26 cellular contexts compared by ENCODE assay signal in the genomic region with DNA sequence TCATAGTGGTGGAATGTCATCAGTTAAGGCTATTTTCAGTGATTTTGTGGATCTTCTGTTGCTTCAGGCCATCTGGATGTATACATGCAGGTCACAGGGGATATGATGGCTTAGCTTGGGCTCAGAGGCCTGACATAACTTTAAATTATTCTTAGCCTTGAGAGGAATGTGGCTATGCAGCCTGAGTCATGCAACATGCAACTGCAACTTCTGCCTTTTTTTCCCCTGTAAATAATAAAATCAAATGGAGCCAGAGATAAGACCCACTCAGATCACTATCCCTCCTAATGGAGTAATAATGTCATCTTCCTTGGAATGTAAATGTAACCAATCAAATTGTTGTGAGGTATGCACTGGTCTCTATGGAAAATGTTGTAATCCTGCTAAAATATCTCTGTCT. TPM values are rescaled to one million over a fixed set of nuclear protein-coding genes. Genes with fewer than 3 reads are reported as not detected.
A peak's percentile ranks its signal among the peaks of the same experiment; 100 is the strongest.
DNase-seq lines count a peak whose midpoint lies in the region; ATAC-seq and TF ChIP-seq lines count a peak whose summit lies in the region.
"Had no signal": no experiment of that assay in that cellular context is flagged by ENCODE, and none has a peak within 500 bp of the region (broad histone marks: within the 10 kb centered on the region; RNA-seq: fewer than 3 reads in every experiment).

No MANE protein-coding gene starts in this region.

- H2BK12ac ChIP-seq in mesenchymal stem cell (ENCODE audit: low read length in 2 of 2): no peak overlapping the region

- H2BK120ac ChIP-seq in mesenchymal stem cell (ENCODE audit: low read depth, low read length): no peak overlapping the region

- no peak overlapping the region for H2BK5ac ChIP-seq in mesenchymal stem cell (ENCODE audit: low read depth, low read length, poor library complexity, severe bottlenecking)

- no peaks in the 10 kb centered on the region for H3K9me3 Mint-ChIP-seq in chondrocyte (ENCODE audit: low read depth)
- H3K9me3 Mint-ChIP-seq: dendritic cell treated with granulocyte-macrophage colony-stimulating factor and Interleukin-4, amounts not matched to agents 40 ng/mL and 50 ng/mL, for 4 days had no signal

- H3K4me2 ChIP-seq in mesenchymal stem cell (ENCODE audit: low read length, poor library complexity, severe bottlenecking): no peak overlapping the region

- H4K91ac ChIP-seq in mesenchymal stem cell (ENCODE audit: low read length): no peak overlapping the region

- H3K27me3 Mint-ChIP-seq in chondrocyte (ENCODE audit: low read depth): no peaks in the 10 kb centered on the region
- H3K27me3 Mint-ChIP-seq: activated CD4-positive, alpha-beta memory T cell treated with anti-CD3 and anti-CD28 coated beads, Interleukin-2, amount 10 ng/mL, durations not matched to agents 7 days and 5 days had no signal

- no peak overlapping the region for H4K8ac ChIP-seq in mesenchymal stem cell (ENCODE audit: low read length)

- H3K27ac Mint-ChIP-seq in chondrocyte (ENCODE audit: unreplicated experiment): peak overlapping the region; percentile 55
- H3K27ac Mint-ChIP-seq: activated CD4-positive, alpha-beta memory T cell treated with anti-CD3 and anti-CD28 coated beads, Interleukin-2, amount 10 ng/mL, durations not matched to agents 7 days and 5 days; activated naive CD4-positive, alpha-beta T cell treated with anti-CD3 and anti-CD28 coated beads, Interleukin-2, amount 50 U/mL, for 72 hours; dendritic cell treated with granulocyte-macrophage colony-stimulating factor and Interleukin-4, amounts not matched to agents 40 ng/mL and 50 ng/mL, for 4 days; WTC11 had no signal

- H3K14ac ChIP-seq in mesenchymal stem cell (ENCODE audit: low read length in 2 of 2): no peak overlapping the region

- no peak overlapping the region for H3K9ac ChIP-seq in mesenchymal stem cell (ENCODE audit: low read length)

- H3K36me3 ChIP-seq in mesenchymal stem cell (ENCODE audit: control insufficient read depth in 1 of 2, insufficient read depth in 2 of 2, low read depth in 1 of 2, low read length in 2 of 2) (no peaks in the 10 kb centered on the region), esophagus squamous epithelium (no peaks in the 10 kb centered on the region)
- H3K36me3 ChIP-seq: left lung, suprapubic skin had no signal

- peaks cover 19% of the 10 kb centered on the region for H3K4me1 Mint-ChIP-seq in chondrocyte (ENCODE audit: low read depth)
- H3K4me1 Mint-ChIP-seq: activated CD4-positive, alpha-beta memory T cell treated with anti-CD3 and anti-CD28 coated beads, Interleukin-2, amount 10 ng/mL, durations not matched to agents 7 days and 5 days; WTC11 had no signal

- no peak overlapping the region for H3K4me3 Mint-ChIP-seq in chondrocyte (ENCODE audit: unreplicated experiment)
- H3K4me3 Mint-ChIP-seq: activated CD4-positive, alpha-beta memory T cell treated with anti-CD3 and anti-CD28 coated beads, Interleukin-2, amount 10 ng/mL, durations not matched to agents 7 days and 5 days; activated T-cell treated with anti-CD3 and anti-CD28 coated beads, Interleukin-2, amount 50 U/mL, for 4 hours; dendritic cell treated with granulocyte-macrophage colony-stimulating factor and Interleukin-4, amounts not matched to agents 40 ng/mL and 50 ng/mL, for 4 days; WTC11 had no signal

- H3K4ac ChIP-seq in mesenchymal stem cell (ENCODE audit: low read depth in 1 of 2, low read length in 2 of 2): no peak overlapping the region

- H3K9me3 ChIP-seq in mesenchymal stem cell (ENCODE audit: control insufficient read depth, low read length): peaks cover 11% of the 10 kb centered on the region
- peaks cover 0 to 4% (median 0%) of the 10 kb centered on the region in 3 donors for H3K9me3 ChIP-seq in esophagus squamous epithelium
- H3K9me3 ChIP-seq: left lung, suprapubic skin had no signal

- intact Hi-C loops in esophagus squamous epithelium (cut with DNase I): no loop called here

- no peaks in the 10 kb centered on the region for H3K27me3 ChIP-seq in mesenchymal stem cell (ENCODE audit: control insufficient read depth in 1 of 2, insufficient read depth in 1 of 2, low read length in 2 of 2)
- H3K27me3 ChIP-seq in esophagus squamous epithelium: no peaks in the 10 kb centered on the region
- H3K27me3 ChIP-seq: left lung, suprapubic skin had no signal

- H3K18ac ChIP-seq in mesenchymal stem cell (ENCODE audit: low read depth in 1 of 2, low read length in 2 of 2): no peak overlapping the region

- no peak overlapping the region for H3K23ac ChIP-seq in mesenchymal stem cell (ENCODE audit: low read length in 2 of 2)

- H3K4me1 ChIP-seq in mesenchymal stem cell (ENCODE audit: control insufficient read depth, insufficient read depth, low read depth, low read length) (no peaks in the 10 kb centered on the region), esophagus squamous epithelium (no peaks in the 10 kb centered on the region)
- H3K4me1 ChIP-seq: left lung, suprapubic skin had no signal

- H3K4me3 ChIP-seq in mesenchymal stem cell (ENCODE audit: insufficient read depth in 1 of 2, low read depth in 1 of 2, low read length in 2 of 2) (no peak overlapping the region), esophagus squamous epithelium (no peak overlapping the region)
- H3K4me3 ChIP-seq: left lung, suprapubic skin had no signal

- H3K27ac ChIP-seq in mesenchymal stem cell (ENCODE audit: low read length, poor library complexity, severe bottlenecking): no peak overlapping the region
- H3K27ac ChIP-seq in esophagus squamous epithelium: no peak overlapping the region
- H3K27ac ChIP-seq: left lung, suprapubic skin had no signal

- no peaks in the 10 kb centered on the region for H3K36me3 Mint-ChIP-seq in chondrocyte (ENCODE audit: low read depth)

- TF ChIP-seq POLR2A in esophagus squamous epithelium (IDR thresholded peaks at IDR 0.05): no peak

- H2AFZ ChIP-seq in mesenchymal stem cell (ENCODE audit: low read depth, low read length): no peak overlapping the region

- no peak overlapping the region for H2AK5ac ChIP-seq in mesenchymal stem cell (ENCODE audit: low read length, severe bottlenecking)

- H3K79me1 ChIP-seq in mesenchymal stem cell (replicated peaks; ENCODE audit: low read length, poor library complexity, severe bottlenecking): no peaks in the 10 kb centered on the region

- TF ChIP-seq CTCF in chondrocyte (IDR thresholded peaks at IDR 0.05): no peak
- TF ChIP-seq CTCF in esophagus squamous epithelium (IDR thresholded peaks at IDR 0.05): no peak

- DNase-seq in AG20443 (ENCODE audit: low spot score) (peak; percentile 7), MV-4-11 (lab: John Stamatoyannopoulos, UW) (peak; percentile 45), chondrocyte (ENCODE audit: low spot score) (no peak), mesenchymal stem cell (peak; percentile 52), RPMI8226 (no peak), NCI-H2196 (lab: John Stamatoyannopoulos, UW; ENCODE audit: unreplicated experiment) (no peak), esophagus squamous epithelium (lab: John Stamatoyannopoulos, UW) (no peak)
- DNase-seq: activated CD4-positive, alpha-beta memory T cell treated with anti-CD3 and anti-CD28 coated beads, Interleukin-2, amount 10 ng/mL, durations not matched to agents 7 days and 5 days; activated T-cell treated with anti-CD3 and anti-CD28 coated beads, Interleukin-2, amount 50 U/mL, for 4 hours; COR-L47; glutamatergic neuron; KBM-7; left lung; NCI-H1048; NCI-H2029; stimulated activated CD4-positive, alpha-beta T cell treated with anti-CD3 and anti-CD28 coated beads, Interleukin-12 subunit alpha, Interleukin-12 subunit beta, amount 100 ng/mL, for 4 hours had no signal

- no peak overlapping the region for H2BK15ac ChIP-seq in mesenchymal stem cell (ENCODE audit: low read depth, poor library complexity, severe bottlenecking)

- no peak for ATAC-seq in GM18868 (IDR thresholded peaks at IDR 0.05; ENCODE audit: unreplicated experiment)
- ATAC-seq: activated naive CD4-positive, alpha-beta T cell treated with anti-CD3 and anti-CD28 coated beads, Interleukin-2, amount 50 U/mL, for 72 hours; activated T-cell treated with anti-CD3 and anti-CD28 coated beads, Interleukin-2, amount 50 U/mL, for 4 hours; left lung; Right ventricle myocardium inferior; WTC11 had no signal

RNA-seq across cellular contexts. Expression of gene MAGEB17, which starts 54.8 kb away (rescaled TPM):
- total RNA-seq in chondrocyte (not detected in 3 replicates), esophagus squamous epithelium (not detected)
- polyA plus RNA-seq in mesenchymal stem cell (2013, experiment 1 of 2): 0.03 TPM
- polyA plus RNA-seq in mesenchymal stem cell (2013, experiment 2 of 2): not detected
- total RNA-seq: activated CD4-positive, alpha-beta memory T cell treated with anti-CD3 and anti-CD28 coated beads, Interleukin-2, amount 10 ng/mL, durations not matched to agents 7 days and 5 days; activated naive CD4-positive, alpha-beta T cell treated with anti-CD3 and anti-CD28 coated beads, Interleukin-2, amount 50 U/mL, for 72 hours; activated T-cell treated with anti-CD3 and anti-CD28 coated beads, Interleukin-2, amount 50 U/mL, for 4 hours; left lung; mononuclear cell; NCI-H460; renal cortical epithelial cell; Right ventricle myocardium inferior; suprapubic skin; T-helper 2 cell treated with Interferon-gamma antibody and Interleukin-4, amounts not matched to agents 100 ng/mL and 5 ng/mL, for 36 hours had no signal

Comparison
In these comparisons a context has a peak if more than half of its experiments do, and no peak if none do; other contexts are left out.
1. DNase-seq: peak in AG20443 (single experiment), MV-4-11 (single experiment) and mesenchymal stem cell (single experiment); none in chondrocyte (single experiment), RPMI8226 (single experiment), NCI-H2196 (single experiment) and esophagus squamous epithelium (single experiment).